In the genomic region with DNA sequence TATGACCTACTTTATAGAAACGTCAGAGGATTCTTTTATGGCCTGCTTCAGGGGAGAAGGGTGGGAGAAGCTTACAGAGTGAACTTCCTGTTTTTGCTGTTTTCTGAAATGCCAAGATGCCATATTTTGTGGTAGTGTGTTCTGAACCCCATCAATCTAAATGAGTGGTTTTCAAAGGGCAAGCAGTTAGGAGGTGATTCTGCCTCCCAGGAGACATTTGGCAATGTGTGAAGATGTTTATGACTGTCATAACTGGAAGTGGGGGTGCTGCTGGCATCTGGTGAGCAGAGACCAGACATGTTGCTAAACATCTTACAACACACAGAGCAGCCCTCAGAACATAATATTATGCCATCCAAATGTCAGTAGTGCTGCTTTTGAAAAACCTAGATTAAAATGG, we compare ENCODE assay signal across 25 cellular contexts. TPM values are rescaled to one million over a fixed set of nuclear protein-coding genes. Genes with fewer than 3 reads are reported as not detected.
DNase-seq lines count a peak whose midpoint lies in the region; ATAC-seq, FAIRE-seq and TF ChIP-seq lines count a peak whose summit lies in the region.
"Had no signal": no experiment of that assay in that cellular context is flagged by ENCODE, and none has a peak within 500 bp of the region (broad histone marks: within the 10 kb centered on the region; RNA-seq: fewer than 3 reads in every experiment).

No MANE protein-coding gene starts in this region.

- H3K79me2 ChIP-seq in Loucy (ENCODE audit: insufficient read depth, low read length) (no peaks in the 10 kb centered on the region), GM12878 (ENCODE audit: control insufficient read depth, insufficient read depth, low read length) (no peaks in the 10 kb centered on the region)

- no peak for TF ChIP-seq POLR2A in GM12878 (IDR thresholded peaks at IDR 0.05; ENCODE audit: low read depth, low read length)
- TF ChIP-seq POLR2A in body of pancreas (IDR thresholded peaks at IDR 0.05): no peak

- H3K4me2 ChIP-seq in Loucy (ENCODE audit: low read depth, low read length, poor library complexity, severe bottlenecking) (peak overlapping the region; percentile 20), GM12878 (ENCODE audit: control insufficient read depth, insufficient read depth) (no peak overlapping the region)

- H3K4me3 ChIP-seq in CD8-positive, alpha-beta T cell (ENCODE audit: low read depth, low read length): no peak overlapping the region
- H3K4me3 ChIP-seq in Loucy (ENCODE audit: low read length, poor library complexity, severe bottlenecking) (no peak overlapping the region), GM12878 (no peak overlapping the region), body of pancreas (no peak overlapping the region)
- H3K4me3 ChIP-seq: left ventricle myocardium inferior, prostate gland, testis had no signal

- SMC1A ChIA-PET in GM12878 (lab: Charles Lee; ENCODE audit: uncharacterized antibody, unreplicated experiment): no interaction called here

- TF ChIP-seq EP300 in GM12878 (IDR thresholded peaks at IDR 0.05; ENCODE audit: borderline replicate concordance in 1 of 2, control insufficient read depth in 1 of 2, low read depth in 2 of 2, low read length in 2 of 2): no peak

- H3K27ac ChIP-seq in CD8-positive, alpha-beta T cell (ENCODE audit: low read depth, low read length): no peak overlapping the region
- H3K27ac ChIP-seq in GM12878 (ENCODE audit: control insufficient read depth, insufficient read depth) (no peak overlapping the region), body of pancreas (no peak overlapping the region)
- H3K27ac ChIP-seq: epithelial cell of prostate, left ventricle myocardium inferior, prostate gland, testis had no signal

- H3K27me3 ChIP-seq in CD8-positive, alpha-beta T cell (ENCODE audit: insufficient read depth, low read length): no peaks in the 10 kb centered on the region
- H3K27me3 ChIP-seq in Loucy (ENCODE audit: insufficient read depth, low read length, poor library complexity, severe bottlenecking) (no peaks in the 10 kb centered on the region), GM12878 (replicated peaks in 1 of 2; ENCODE audit: control insufficient read depth in 2 of 2, insufficient read depth in 2 of 2, low read length in 1 of 2) (no peaks in the 10 kb centered on the region), body of pancreas (no peaks in the 10 kb centered on the region)
- H3K27me3 ChIP-seq: testis had no signal

- peak overlapping the region; percentile 38 for H3K27ac Mint-ChIP-seq in CD8-positive, alpha-beta T cell
- peak overlapping the region; percentile 12 for H3K27ac Mint-ChIP-seq in progenitor cell of endocrine pancreas
- H3K27ac Mint-ChIP-seq: activated naive CD8-positive, alpha-beta T cell treated with anti-CD3 and anti-CD28 coated beads for 36 hours; T-helper 2 cell treated with Interferon-gamma antibody and Interleukin-4, amounts not matched to agents 5 μg/mL and 100 μg/mL, for 36 hours had no signal

- no peak overlapping the region for H3K4me3 Mint-ChIP-seq in CD8-positive, alpha-beta T cell
- no peak overlapping the region for H3K4me3 Mint-ChIP-seq in progenitor cell of endocrine pancreas (ENCODE audit: low read depth)
- H3K4me3 Mint-ChIP-seq: activated naive CD8-positive, alpha-beta T cell treated with anti-CD3 and anti-CD28 coated beads for 36 hours; T-helper 2 cell treated with Interferon-gamma antibody and Interleukin-4, amounts not matched to agents 5 μg/mL and 100 μg/mL, for 36 hours had no signal

- intact Hi-C loops in CD8-positive, alpha-beta T cell (cut with DNase I, micrococcal nuclease): no loop called here
- intact Hi-C loops in GM12878 (cut with micrococcal nuclease; ENCODE audit: unreplicated experiment): no loop called here
- intact Hi-C loops in body of pancreas (cut with DNase I): no loop called here

- H3K9me3 ChIP-seq in CD8-positive, alpha-beta T cell (ENCODE audit: low read length): no peaks in the 10 kb centered on the region
- H3K9me3 ChIP-seq in Loucy (ENCODE audit: insufficient read depth, low read depth, low read length) (no peaks in the 10 kb centered on the region), GM12878 (replicated peaks; ENCODE audit: control insufficient read depth, insufficient read depth, low read length) (no peaks in the 10 kb centered on the region), body of pancreas (no peaks in the 10 kb centered on the region)
- H3K9me3 ChIP-seq: left ventricle myocardium inferior, prostate gland, testis had no signal

- WGBS in GM12878 (ENCODE audit: insufficient coverage, insufficient replicate concordance, low lambda C conversion rate, missing lambda C conversion rate): 0% methylated on average over 1 of the region's 1 CpG
- 41 to 56% methylated on average over 1 of the region's 1 CpG for WGBS in body of pancreas, 2 donors

- peak; percentile 17 for ATAC-seq in CD8-positive, alpha-beta T cell
- ATAC-seq in GM12878: peak; percentile 55
- no peak for ATAC-seq in body of pancreas
- ATAC-seq: PC-3 had no signal

- no peaks in the 10 kb centered on the region for H3F3A ChIP-seq in Loucy (ENCODE audit: low read depth)

- no peak for DNase-seq in CD8-positive, alpha-beta T cell
- DNase-seq in GM12878 (ENCODE audit: low read depth, low spot score) (no peak), progenitor cell of endocrine pancreas (ENCODE audit: low spot score, unreplicated experiment) (no peak), occipital lobe (lab: John Stamatoyannopoulos, UW) (no peak), body of pancreas (no peak), SW 1271 (lab: John Stamatoyannopoulos, UW) (no peak)
- DNase-seq: activated CD4-positive, alpha-beta T cell treated with anti-CD3 and anti-CD28 coated beads, Interleukin-2, amount 50 U/mL, for 4 hours; activated CD8-positive, alpha-beta memory T cell treated with anti-CD3 and anti-CD28 coated beads, Interleukin-2, amount 50 U/mL, for 4 hours; activated naive CD8-positive, alpha-beta T cell treated with anti-CD3 and anti-CD28 coated beads for 36 hours; cerebellar nuclear complex; DMS79 treated with DMSO at 0.1 percent for 48 hours; foreskin melanocyte; left ventricle myocardium inferior; NCI-H1694 treated with DMSO at 0.1 percent for 48 hours; NCI-H2227 treated with DMSO at 0.1 percent for 48 hours; PC-3; SHP77 treated with DMSO at 0.1 percent for 48 hours; testis had no signal

- H3K9me3 Mint-ChIP-seq in CD8-positive, alpha-beta T cell: no peaks in the 10 kb centered on the region
- H3K9me3 Mint-ChIP-seq in progenitor cell of endocrine pancreas (ENCODE audit: low read depth): no peaks in the 10 kb centered on the region
- H3K9me3 Mint-ChIP-seq: activated naive CD8-positive, alpha-beta T cell treated with anti-CD3 and anti-CD28 coated beads for 36 hours; T-helper 2 cell treated with Interferon-gamma antibody and Interleukin-4, amounts not matched to agents 5 μg/mL and 100 μg/mL, for 36 hours had no signal

- no peak for FAIRE-seq in GM12878 (lab: Jason Lieb, UNC)

- H2AFZ ChIP-seq in Loucy (ENCODE audit: low read length) (peak overlapping the region; percentile 74; the same call in 1 of the 2 replicates), GM12878 (ENCODE audit: control insufficient read depth, low read depth, low read length) (peak overlapping the region; percentile 66)

- no peaks in the 10 kb centered on the region for H4K20me1 ChIP-seq in Loucy (ENCODE audit: insufficient read depth, low read length, poor library complexity, severe bottlenecking)
- no peaks in the 10 kb centered on the region for H4K20me1 ChIP-seq in GM12878 (ENCODE audit: control insufficient read depth, insufficient read depth)

- TF ChIP-seq CTCF in CD8-positive, alpha-beta T cell (IDR thresholded peaks at IDR 0.05): no peak
- TF ChIP-seq CTCF in Loucy (conservative IDR thresholded peaks at IDR 0.05; ENCODE audit: low read length) (no peak), GM12878 (IDR thresholded peaks at IDR 0.05 in 2 of 3, conservative IDR thresholded peaks at IDR 0.05 in 1 of 3; ENCODE audit: control insufficient read depth in 2 of 3, extremely low read depth in 1 of 3, insufficient read depth in 1 of 3, low read depth in 3 of 3, low read length in 3 of 3) (no peak), progenitor cell of endocrine pancreas (IDR thresholded peaks at IDR 0.05; ENCODE audit: unreplicated experiment) (no peak), body of pancreas (IDR thresholded peaks at IDR 0.05) (no peak)

- no TSS peak for BruUV-seq in GM12878 (replicated peaks; lab: Mats Ljungman, UMichigan)

- H3K27me3 Mint-ChIP-seq in CD8-positive, alpha-beta T cell (ENCODE audit: low read depth): no peaks in the 10 kb centered on the region
- no peaks in the 10 kb centered on the region for H3K27me3 Mint-ChIP-seq in progenitor cell of endocrine pancreas
- H3K27me3 Mint-ChIP-seq: activated naive CD8-positive, alpha-beta T cell treated with anti-CD3 and anti-CD28 coated beads for 36 hours had no signal

- H3K9ac ChIP-seq in Loucy (ENCODE audit: low read depth, low read length, poor library complexity, severe bottlenecking) (no peak overlapping the region), GM12878 (ENCODE audit: control insufficient read depth, insufficient read depth, low read length) (no peak overlapping the region)

- RAD21 ChIA-PET in GM12878 (lab: Charles Lee; ENCODE audit: unreplicated experiment): no interaction called here

- no peaks in the 10 kb centered on the region for H3K4me1 ChIP-seq in CD8-positive, alpha-beta T cell (ENCODE audit: insufficient read depth, low read length)
- peaks cover 17% of the 10 kb centered on the region for H3K4me1 ChIP-seq in Loucy (ENCODE audit: insufficient read depth, low read length, poor library complexity, severe bottlenecking)
- no peaks in the 10 kb centered on the region for H3K4me1 ChIP-seq in GM12878 (ENCODE audit: control insufficient read depth, insufficient read depth, low read length)
- H3K4me1 ChIP-seq in body of pancreas: no peaks in the 10 kb centered on the region
- H3K4me1 ChIP-seq: left ventricle myocardium inferior, prostate gland, testis had no signal

- in situ Hi-C loops in GM12878 (cut with MboI): no loop called here

- no peaks in the 10 kb centered on the region for H3K36me3 ChIP-seq in CD8-positive, alpha-beta T cell (ENCODE audit: insufficient read depth, low read length)
- H3K36me3 ChIP-seq in Loucy (ENCODE audit: insufficient read depth, low read length): no peaks in the 10 kb centered on the region
- H3K36me3 ChIP-seq in GM12878 (ENCODE audit: control insufficient read depth in 2 of 2, insufficient read depth in 2 of 2, low read length in 1 of 2): no peaks in the 10 kb centered on the region
- no peaks in the 10 kb centered on the region for H3K36me3 ChIP-seq in body of pancreas (replicated peaks in 1 of 2; ENCODE audit: insufficient read depth in 1 of 2, low read depth in 2 of 2)
- H3K36me3 ChIP-seq: left ventricle myocardium inferior, prostate gland had no signal

- H3K4me1 Mint-ChIP-seq in CD8-positive, alpha-beta T cell (ENCODE audit: low read depth): peaks cover 3% of the 10 kb centered on the region
- H3K4me1 Mint-ChIP-seq in progenitor cell of endocrine pancreas (ENCODE audit: low read depth): peaks cover 16% of the 10 kb centered on the region
- H3K4me1 Mint-ChIP-seq: activated naive CD8-positive, alpha-beta T cell treated with anti-CD3 and anti-CD28 coated beads for 36 hours had no signal

- no peaks in the 10 kb centered on the region for H3K9me2 ChIP-seq in Loucy (replicated peaks; ENCODE audit: low read depth, low read length)

- CTCF ChIA-PET in CD8-positive, alpha-beta T cell (lab: Charles Lee): interaction anchor here (1.1 kb wide), 1 partner anchor 14 kb away, joined by 4 read pairs; no protein-coding TSS in a partner anchor
- CTCF ChIA-PET in GM12878 (lab: Yijun Ruan, JAX): interaction anchor here (0.6 kb wide), 1 partner anchor 183 kb away, joined by 3 read pairs; no protein-coding TSS in a partner anchor

- no peak for TF ChIP-seq RAD21 in GM12878 (IDR thresholded peaks at IDR 0.05; ENCODE audit: insufficient read depth, low read depth, low read length)

- H3K36me3 Mint-ChIP-seq in CD8-positive, alpha-beta T cell: no peaks in the 10 kb centered on the region
- H3K36me3 Mint-ChIP-seq in progenitor cell of endocrine pancreas (ENCODE audit: insufficient read depth): peaks cover 1% of the 10 kb centered on the region
- H3K36me3 Mint-ChIP-seq: activated naive CD8-positive, alpha-beta T cell treated with anti-CD3 and anti-CD28 coated beads for 36 hours had no signal

- POLR2A ChIA-PET in CD8-positive, alpha-beta T cell (lab: Charles Lee): no interaction called here
- POLR2A ChIA-PET in GM12878 (lab: Charles Lee): no interaction called here

RNA-seq across cellular contexts. Expression of a gene that starts 6.0 kb away (rescaled TPM):
- total RNA-seq in CD8-positive, alpha-beta T cell: under 1 TPM in 1 of 2 experiments, not detected in 1; 0.50 TPM
- not detected in 2 replicates for total RNA-seq in GM12878 (2013; cell fraction: nucleolus; rRNA removed)
- 12.3 and 14.9 TPM in 2 replicates for total RNA-seq in GM12878 (2014; rRNA removed)
- total RNA-seq in GM12878 (2014; rRNA removed; fragmentation: Illumina TruSeq; extraction: Trizol): 17.4 and 18.3 TPM in 2 replicates
- total RNA-seq in GM12878 (2021): 19.1 and 20.3 TPM in 2 replicates
- 5.3 TPM for polyA plus RNA-seq in GM12878 (2011; ENCODE audit: low read depth)
- 0.05 TPM in 1 of 2 replicates, not detected in the other for polyA plus RNA-seq in GM12878 (2011; rRNA removed)
- not detected in 2 replicates for polyA plus RNA-seq in GM12878 (2011; cell fraction: cytosol; rRNA removed)
- polyA plus RNA-seq in GM12878 (2011; cell fraction: nucleus; rRNA removed): not detected in 2 replicates
- 2.4 and 6.6 TPM in 2 replicates for polyA plus RNA-seq in GM12878 (2012)
- 25.9 and 26.1 TPM in 2 replicates for polyA plus RNA-seq in GM12878 (2014; fragmentation: Illumina TruSeq; extraction: Trizol)
- 10 to 100 TPM; 27.6 to 34.9 TPM for polyA plus RNA-seq in GM12878 (2014; fragmentation: Nextera tagmentation; extraction: Ambion mirVana)
- 23.2 and 23.4 TPM in 2 replicates for polyA plus RNA-seq in GM12878 (2014; rRNA removed)
- 10 to 100 TPM; 23.8 to 29.2 TPM for polyA plus RNA-seq in GM12878 (2016; fragmentation: Nextera tagmentation; extraction: Ambion mirVana)
- polyA minus RNA-seq in GM12878 (2011; rRNA and poly(A)+ RNA removed): not detected in 2 replicates
- not detected in 2 replicates for polyA minus RNA-seq in GM12878 (2011; cell fraction: cytosol; rRNA and poly(A)+ RNA removed)
- polyA minus RNA-seq in GM12878 (2011; cell fraction: nucleus; rRNA and poly(A)+ RNA removed): not detected in 2 replicates
- not detected in 2 replicates for total RNA-seq in progenitor cell of endocrine pancreas
- total RNA-seq in occipital lobe: not detected
- not detected for total RNA-seq in body of pancreas
- total RNA-seq: activated naive CD8-positive, alpha-beta T cell treated with anti-CD3 and anti-CD28 coated beads for 36 hours; left ventricle myocardium inferior; M059J; mononuclear cell; PC-3; prostate gland had no signal
- polyA plus RNA-seq: neural cell had no signal
